Comparison of ENCODE assay signal across 1 cellular context in the genomic region with DNA sequence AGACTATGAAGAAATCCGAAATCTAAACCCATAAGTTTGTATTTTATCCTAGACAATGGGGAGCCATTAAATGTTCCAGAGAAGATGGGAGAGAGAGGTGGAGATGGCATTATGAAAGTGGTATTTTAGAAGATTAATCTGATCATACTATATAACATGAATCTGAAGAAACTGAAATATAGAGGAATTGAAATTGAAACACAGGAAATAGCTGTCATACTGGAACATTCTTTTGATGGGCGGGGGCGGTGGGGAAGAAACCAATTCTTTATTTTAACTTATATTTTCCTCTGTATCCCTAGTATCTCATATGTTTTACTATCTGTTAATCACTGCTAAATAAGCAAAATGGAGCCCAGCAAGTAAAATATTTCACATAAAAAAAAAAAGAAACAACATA.
TF ChIP-seq lines count a peak whose summit lies in the region.

No MANE protein-coding gene starts in this region.

TF ChIP-seq in HepG2, 621 proteins besides CTCF, POLR2A, EP300 and RAD21 (continued from another document):
- TF ChIP-seq, protein P1, sequence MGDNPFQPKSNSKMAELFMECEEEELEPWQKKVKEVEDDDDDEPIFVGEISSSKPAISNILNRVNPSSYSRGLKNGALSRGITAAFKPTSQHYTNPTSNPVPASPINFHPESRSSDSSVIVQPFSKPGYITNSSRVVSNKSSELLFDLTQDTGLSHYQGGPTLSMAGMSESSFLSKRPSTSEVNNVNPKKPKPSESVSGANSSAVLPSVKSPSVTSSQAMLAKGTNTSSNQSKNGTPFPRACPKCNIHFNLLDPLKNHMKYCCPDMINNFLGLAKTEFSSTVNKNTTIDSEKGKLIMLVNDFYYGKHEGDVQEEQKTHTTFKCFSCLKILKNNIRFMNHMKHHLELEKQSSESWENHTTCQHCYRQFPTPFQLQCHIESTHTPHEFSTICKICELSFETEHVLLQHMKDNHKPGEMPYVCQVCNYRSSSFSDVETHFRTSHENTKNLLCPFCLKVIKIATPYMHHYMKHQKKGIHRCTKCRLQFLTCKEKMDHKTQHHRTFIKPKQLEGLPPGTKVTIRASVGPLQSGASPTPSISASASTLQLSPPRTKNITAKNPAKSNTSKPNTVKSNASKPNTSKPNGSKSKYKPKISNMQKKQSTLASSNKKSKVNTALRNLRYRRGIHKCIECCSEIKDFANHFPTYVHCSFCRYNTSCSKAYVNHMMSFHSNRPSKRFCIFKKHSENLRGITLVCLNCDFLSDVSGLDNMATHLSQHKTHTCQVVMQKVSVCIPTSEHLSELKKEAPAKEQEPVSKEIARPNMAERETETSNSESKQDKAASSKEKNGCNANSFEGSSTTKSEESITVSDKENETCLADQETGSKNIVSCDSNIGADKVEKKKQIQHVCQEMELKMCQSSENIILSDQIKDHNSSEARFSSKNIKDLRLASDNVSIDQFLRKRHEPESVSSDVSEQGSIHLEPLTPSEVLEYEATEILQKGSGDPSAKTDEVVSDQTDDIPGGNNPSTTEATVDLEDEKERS (CRISPR knock-in tag; IDR thresholded peaks at IDR 0.05), result no peak
- no peak for TF ChIP-seq ZNF10 (CRISPR knock-in tag; IDR thresholded peaks at IDR 0.05; ENCODE audit: borderline replicate concordance, low read depth)
- TF ChIP-seq, protein P2, sequence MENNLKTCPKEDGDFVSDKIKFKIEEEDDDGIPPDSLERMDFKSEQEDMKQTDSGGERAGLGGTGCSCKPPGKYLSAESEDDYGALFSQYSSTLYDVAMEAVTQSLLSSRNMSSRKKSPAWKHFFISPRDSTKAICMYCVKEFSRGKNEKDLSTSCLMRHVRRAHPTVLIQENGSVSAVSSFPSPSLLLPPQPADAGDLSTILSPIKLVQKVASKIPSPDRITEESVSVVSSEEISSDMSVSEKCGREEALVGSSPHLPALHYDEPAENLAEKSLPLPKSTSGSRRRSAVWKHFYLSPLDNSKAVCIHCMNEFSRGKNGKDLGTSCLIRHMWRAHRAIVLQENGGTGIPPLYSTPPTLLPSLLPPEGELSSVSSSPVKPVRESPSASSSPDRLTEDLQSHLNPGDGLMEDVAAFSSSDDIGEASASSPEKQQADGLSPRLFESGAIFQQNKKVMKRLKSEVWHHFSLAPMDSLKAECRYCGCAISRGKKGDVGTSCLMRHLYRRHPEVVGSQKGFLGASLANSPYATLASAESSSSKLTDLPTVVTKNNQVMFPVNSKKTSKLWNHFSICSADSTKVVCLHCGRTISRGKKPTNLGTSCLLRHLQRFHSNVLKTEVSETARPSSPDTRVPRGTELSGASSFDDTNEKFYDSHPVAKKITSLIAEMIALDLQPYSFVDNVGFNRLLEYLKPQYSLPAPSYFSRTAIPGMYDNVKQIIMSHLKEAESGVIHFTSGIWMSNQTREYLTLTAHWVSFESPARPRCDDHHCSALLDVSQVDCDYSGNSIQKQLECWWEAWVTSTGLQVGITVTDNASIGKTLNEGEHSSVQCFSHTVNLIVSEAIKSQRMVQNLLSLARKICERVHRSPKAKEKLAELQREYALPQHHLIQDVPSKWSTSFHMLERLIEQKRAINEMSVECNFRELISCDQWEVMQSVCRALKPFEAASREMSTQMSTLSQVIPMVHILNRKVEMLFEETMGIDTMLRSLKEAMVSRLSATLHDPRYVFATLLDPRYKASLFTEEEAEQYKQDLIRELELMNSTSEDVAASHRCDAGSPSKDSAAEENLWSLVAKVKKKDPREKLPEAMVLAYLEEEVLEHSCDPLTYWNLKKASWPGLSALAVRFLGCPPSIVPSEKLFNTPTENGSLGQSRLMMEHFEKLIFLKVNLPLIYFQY (CRISPR knock-in tag; IDR thresholded peaks at IDR 0.05; ENCODE audit: borderline replicate concordance), result no peak
- no peak for TF ChIP-seq ZNF232 (CRISPR knock-in tag; IDR thresholded peaks at IDR 0.05; ENCODE audit: borderline replicate concordance)
- no peak for TF ChIP-seq SIN3A (IDR thresholded peaks at IDR 0.05; ENCODE audit: borderline replicate concordance, low read depth, low read length)
- TF ChIP-seq SRY (CRISPR knock-in tag; IDR thresholded peaks at IDR 0.05), result no peak
- no peak for TF ChIP-seq ZNF567 (CRISPR knock-in tag; IDR thresholded peaks at IDR 0.05; ENCODE audit: borderline replicate concordance)
- TF ChIP-seq, protein P3, sequence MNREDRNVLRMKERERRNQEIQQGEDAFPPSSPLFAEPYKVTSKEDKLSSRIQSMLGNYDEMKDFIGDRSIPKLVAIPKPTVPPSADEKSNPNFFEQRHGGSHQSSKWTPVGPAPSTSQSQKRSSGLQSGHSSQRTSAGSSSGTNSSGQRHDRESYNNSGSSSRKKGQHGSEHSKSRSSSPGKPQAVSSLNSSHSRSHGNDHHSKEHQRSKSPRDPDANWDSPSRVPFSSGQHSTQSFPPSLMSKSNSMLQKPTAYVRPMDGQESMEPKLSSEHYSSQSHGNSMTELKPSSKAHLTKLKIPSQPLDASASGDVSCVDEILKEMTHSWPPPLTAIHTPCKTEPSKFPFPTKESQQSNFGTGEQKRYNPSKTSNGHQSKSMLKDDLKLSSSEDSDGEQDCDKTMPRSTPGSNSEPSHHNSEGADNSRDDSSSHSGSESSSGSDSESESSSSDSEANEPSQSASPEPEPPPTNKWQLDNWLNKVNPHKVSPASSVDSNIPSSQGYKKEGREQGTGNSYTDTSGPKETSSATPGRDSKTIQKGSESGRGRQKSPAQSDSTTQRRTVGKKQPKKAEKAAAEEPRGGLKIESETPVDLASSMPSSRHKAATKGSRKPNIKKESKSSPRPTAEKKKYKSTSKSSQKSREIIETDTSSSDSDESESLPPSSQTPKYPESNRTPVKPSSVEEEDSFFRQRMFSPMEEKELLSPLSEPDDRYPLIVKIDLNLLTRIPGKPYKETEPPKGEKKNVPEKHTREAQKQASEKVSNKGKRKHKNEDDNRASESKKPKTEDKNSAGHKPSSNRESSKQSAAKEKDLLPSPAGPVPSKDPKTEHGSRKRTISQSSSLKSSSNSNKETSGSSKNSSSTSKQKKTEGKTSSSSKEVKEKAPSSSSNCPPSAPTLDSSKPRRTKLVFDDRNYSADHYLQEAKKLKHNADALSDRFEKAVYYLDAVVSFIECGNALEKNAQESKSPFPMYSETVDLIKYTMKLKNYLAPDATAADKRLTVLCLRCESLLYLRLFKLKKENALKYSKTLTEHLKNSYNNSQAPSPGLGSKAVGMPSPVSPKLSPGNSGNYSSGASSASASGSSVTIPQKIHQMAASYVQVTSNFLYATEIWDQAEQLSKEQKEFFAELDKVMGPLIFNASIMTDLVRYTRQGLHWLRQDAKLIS (CRISPR knock-in tag; IDR thresholded peaks at IDR 0.05), result no peak
- no peak for TF ChIP-seq ZNF33B (CRISPR knock-in tag; IDR thresholded peaks at IDR 0.05)
- no peak for TF ChIP-seq KLF6 (CRISPR knock-in tag; IDR thresholded peaks at IDR 0.05)
- TF ChIP-seq ZC3H4 (CRISPR knock-in tag; IDR thresholded peaks at IDR 0.05; ENCODE audit: borderline replicate concordance), result no peak
- TF ChIP-seq, protein P4, sequence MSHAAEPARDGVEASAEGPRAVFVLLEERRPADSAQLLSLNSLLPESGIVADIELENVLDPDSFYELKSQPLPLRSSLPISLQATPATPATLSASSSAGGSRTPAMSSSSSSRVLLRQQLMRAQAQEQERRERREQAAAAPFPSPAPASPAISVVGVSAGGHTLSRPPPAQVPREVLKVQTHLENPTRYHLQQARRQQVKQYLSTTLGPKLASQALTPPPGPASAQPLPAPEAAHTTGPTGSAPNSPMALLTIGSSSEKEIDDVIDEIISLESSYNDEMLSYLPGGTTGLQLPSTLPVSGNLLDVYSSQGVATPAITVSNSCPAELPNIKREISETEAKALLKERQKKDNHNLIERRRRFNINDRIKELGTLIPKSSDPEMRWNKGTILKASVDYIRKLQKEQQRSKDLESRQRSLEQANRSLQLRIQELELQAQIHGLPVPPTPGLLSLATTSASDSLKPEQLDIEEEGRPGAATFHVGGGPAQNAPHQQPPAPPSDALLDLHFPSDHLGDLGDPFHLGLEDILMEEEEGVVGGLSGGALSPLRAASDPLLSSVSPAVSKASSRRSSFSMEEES (CRISPR knock-in tag; IDR thresholded peaks at IDR 0.05), result no peak
- TF ChIP-seq, protein P5, sequence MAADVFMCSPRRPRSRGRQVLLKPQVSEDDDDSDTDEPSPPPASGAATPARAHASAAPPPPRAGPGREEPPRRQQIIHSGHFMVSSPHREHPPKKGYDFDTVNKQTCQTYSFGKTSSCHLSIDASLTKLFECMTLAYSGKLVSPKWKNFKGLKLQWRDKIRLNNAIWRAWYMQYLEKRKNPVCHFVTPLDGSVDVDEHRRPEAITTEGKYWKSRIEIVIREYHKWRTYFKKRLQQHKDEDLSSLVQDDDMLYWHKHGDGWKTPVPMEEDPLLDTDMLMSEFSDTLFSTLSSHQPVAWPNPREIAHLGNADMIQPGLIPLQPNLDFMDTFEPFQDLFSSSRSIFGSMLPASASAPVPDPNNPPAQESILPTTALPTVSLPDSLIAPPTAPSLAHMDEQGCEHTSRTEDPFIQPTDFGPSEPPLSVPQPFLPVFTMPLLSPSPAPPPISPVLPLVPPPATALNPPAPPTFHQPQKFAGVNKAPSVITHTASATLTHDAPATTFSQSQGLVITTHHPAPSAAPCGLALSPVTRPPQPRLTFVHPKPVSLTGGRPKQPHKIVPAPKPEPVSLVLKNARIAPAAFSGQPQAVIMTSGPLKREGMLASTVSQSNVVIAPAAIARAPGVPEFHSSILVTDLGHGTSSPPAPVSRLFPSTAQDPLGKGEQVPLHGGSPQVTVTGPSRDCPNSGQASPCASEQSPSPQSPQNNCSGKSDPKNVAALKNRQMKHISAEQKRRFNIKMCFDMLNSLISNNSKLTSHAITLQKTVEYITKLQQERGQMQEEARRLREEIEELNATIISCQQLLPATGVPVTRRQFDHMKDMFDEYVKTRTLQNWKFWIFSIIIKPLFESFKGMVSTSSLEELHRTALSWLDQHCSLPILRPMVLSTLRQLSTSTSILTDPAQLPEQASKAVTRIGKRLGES (CRISPR knock-in tag; IDR thresholded peaks at IDR 0.05; ENCODE audit: borderline replicate concordance), result no peak
- TF ChIP-seq, protein P6, sequence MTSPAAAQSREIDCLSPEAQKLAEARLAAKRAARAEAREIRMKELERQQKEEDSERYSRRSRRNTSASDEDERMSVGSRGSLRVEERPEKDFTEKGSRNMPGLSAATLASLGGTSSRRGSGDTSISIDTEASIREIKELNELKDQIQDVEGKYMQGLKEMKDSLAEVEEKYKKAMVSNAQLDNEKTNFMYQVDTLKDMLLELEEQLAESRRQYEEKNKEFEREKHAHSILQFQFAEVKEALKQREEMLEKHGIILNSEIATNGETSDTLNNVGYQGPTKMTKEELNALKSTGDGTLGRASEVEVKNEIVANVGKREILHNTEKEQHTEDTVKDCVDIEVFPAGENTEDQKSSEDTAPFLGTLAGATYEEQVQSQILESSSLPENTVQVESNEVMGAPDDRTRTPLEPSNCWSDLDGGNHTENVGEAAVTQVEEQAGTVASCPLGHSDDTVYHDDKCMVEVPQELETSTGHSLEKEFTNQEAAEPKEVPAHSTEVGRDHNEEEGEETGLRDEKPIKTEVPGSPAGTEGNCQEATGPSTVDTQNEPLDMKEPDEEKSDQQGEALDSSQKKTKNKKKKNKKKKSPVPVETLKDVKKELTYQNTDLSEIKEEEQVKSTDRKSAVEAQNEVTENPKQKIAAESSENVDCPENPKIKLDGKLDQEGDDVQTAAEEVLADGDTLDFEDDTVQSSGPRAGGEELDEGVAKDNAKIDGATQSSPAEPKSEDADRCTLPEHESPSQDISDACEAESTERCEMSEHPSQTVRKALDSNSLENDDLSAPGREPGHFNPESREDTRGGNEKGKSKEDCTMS (CRISPR knock-in tag; conservative IDR thresholded peaks at IDR 0.05), result no peak
- TF ChIP-seq ZFX (CRISPR knock-in tag; IDR thresholded peaks at IDR 0.05; ENCODE audit: low read depth), result no peak
- TF ChIP-seq, protein P7, sequence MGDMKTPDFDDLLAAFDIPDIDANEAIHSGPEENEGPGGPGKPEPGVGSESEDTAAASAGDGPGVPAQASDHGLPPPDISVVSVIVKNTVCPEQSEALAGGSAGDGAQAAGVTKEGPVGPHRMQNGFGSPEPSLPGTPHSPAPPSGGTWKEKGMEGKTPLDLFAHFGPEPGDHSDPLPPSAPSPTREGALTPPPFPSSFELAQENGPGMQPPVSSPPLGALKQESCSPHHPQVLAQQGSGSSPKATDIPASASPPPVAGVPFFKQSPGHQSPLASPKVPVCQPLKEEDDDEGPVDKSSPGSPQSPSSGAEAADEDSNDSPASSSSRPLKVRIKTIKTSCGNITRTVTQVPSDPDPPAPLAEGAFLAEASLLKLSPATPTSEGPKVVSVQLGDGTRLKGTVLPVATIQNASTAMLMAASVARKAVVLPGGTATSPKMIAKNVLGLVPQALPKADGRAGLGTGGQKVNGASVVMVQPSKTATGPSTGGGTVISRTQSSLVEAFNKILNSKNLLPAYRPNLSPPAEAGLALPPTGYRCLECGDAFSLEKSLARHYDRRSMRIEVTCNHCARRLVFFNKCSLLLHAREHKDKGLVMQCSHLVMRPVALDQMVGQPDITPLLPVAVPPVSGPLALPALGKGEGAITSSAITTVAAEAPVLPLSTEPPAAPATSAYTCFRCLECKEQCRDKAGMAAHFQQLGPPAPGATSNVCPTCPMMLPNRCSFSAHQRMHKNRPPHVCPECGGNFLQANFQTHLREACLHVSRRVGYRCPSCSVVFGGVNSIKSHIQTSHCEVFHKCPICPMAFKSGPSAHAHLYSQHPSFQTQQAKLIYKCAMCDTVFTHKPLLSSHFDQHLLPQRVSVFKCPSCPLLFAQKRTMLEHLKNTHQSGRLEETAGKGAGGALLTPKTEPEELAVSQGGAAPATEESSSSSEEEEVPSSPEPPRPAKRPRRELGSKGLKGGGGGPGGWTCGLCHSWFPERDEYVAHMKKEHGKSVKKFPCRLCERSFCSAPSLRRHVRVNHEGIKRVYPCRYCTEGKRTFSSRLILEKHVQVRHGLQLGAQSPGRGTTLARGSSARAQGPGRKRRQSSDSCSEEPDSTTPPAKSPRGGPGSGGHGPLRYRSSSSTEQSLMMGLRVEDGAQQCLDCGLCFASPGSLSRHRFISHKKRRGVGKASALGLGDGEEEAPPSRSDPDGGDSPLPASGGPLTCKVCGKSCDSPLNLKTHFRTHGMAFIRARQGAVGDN (CRISPR knock-in tag; IDR thresholded peaks at IDR 0.05), result no peak
